Comparison of ENCODE assay signal across 8 cellular contexts in genomic region chr9:15485836-15486678, GRCh38. TPM values are rescaled to one million over a fixed set of nuclear protein-coding genes. Genes with fewer than 3 reads are reported as not detected.
A peak's percentile ranks its signal among the peaks of the same experiment; 100 is the strongest.
DNase-seq lines count a peak whose midpoint lies in the region; ATAC-seq and TF ChIP-seq lines count a peak whose summit lies in the region.

No MANE protein-coding gene starts in this region.

- H3K4me1 Mint-ChIP-seq in CD14-positive monocyte, result no peaks in the 10 kb centered on the region
- peaks cover 33% of the 10 kb centered on the region for H3K4me1 Mint-ChIP-seq in activated naive CD8-positive, alpha-beta T cell treated with anti-CD3 and anti-CD28 coated beads, Interleukin-2, amount 50 U/mL, for 24 hours

- DNase-seq in CD14-positive monocyte (ENCODE audit: low spot score) (no peak), left kidney (ENCODE audit: low read depth, low spot score) (peak; percentile 44), NCI-H146 (lab: John Stamatoyannopoulos, UW) (no peak), activated gamma-delta T cell (lab: John Stamatoyannopoulos, UW) (no peak)
- no peak for DNase-seq in activated naive CD8-positive, alpha-beta T cell treated with anti-CD3 and anti-CD28 coated beads, Interleukin-2, amount 50 U/mL, for 24 hours
- no peak for DNase-seq in effector CD8-positive, alpha-beta T cell (lab: John Stamatoyannopoulos, UW)

- intact Hi-C loops in CD14-positive monocyte (cut with micrococcal nuclease), result loop anchor here in 1 of 2 donors (10.0 kb wide), 1 partner anchor 129 kb away; no protein-coding TSS in a partner anchor

- peak overlapping the region in 2 of 7 donors; percentile 12 to 23 for H3K27ac Mint-ChIP-seq in CD14-positive monocyte
- H3K27ac Mint-ChIP-seq in activated naive CD8-positive, alpha-beta T cell treated with anti-CD3 and anti-CD28 coated beads, Interleukin-2, amount 50 U/mL, for 24 hours, result peak overlapping the region; percentile 74

- H3K27me3 Mint-ChIP-seq in CD14-positive monocyte (ENCODE audit: low read depth in 3 of 3), result no peaks in the 10 kb centered on the region
- no peaks in the 10 kb centered on the region for H3K27me3 Mint-ChIP-seq in activated naive CD8-positive, alpha-beta T cell treated with anti-CD3 and anti-CD28 coated beads, Interleukin-2, amount 50 U/mL, for 24 hours

- ATAC-seq in HG03354 (IDR thresholded peaks at IDR 0.05; ENCODE audit: poor library complexity, severe bottlenecking, unreplicated experiment) (peak; percentile 47), GM21528 (IDR thresholded peaks at IDR 0.05; ENCODE audit: low FRiP score, unreplicated experiment) (no peak)
- ATAC-seq in activated naive CD8-positive, alpha-beta T cell treated with anti-CD3 and anti-CD28 coated beads, Interleukin-2, amount 50 U/mL, for 24 hours, result no peak

- TF ChIP-seq CTCF in CD14-positive monocyte (IDR thresholded peaks at IDR 0.05), result peak; percentile 58

- no peak overlapping the region for H3K4me3 Mint-ChIP-seq in CD14-positive monocyte
- no peak overlapping the region for H3K4me3 Mint-ChIP-seq in activated naive CD8-positive, alpha-beta T cell treated with anti-CD3 and anti-CD28 coated beads, Interleukin-2, amount 50 U/mL, for 24 hours

- peaks cover 35 to 62% of the 10 kb centered on the region in 2 donors for H3K36me3 Mint-ChIP-seq in CD14-positive monocyte
- peaks cover 37% of the 10 kb centered on the region for H3K36me3 Mint-ChIP-seq in activated naive CD8-positive, alpha-beta T cell treated with anti-CD3 and anti-CD28 coated beads, Interleukin-2, amount 50 U/mL, for 24 hours (ENCODE audit: low read depth)

- no peaks in the 10 kb centered on the region for H3K9me3 Mint-ChIP-seq in CD14-positive monocyte
- H3K9me3 Mint-ChIP-seq in activated naive CD8-positive, alpha-beta T cell treated with anti-CD3 and anti-CD28 coated beads, Interleukin-2, amount 50 U/mL, for 24 hours, result no peaks in the 10 kb centered on the region

RNA-seq across cellular contexts. Expression of gene PSIP1, which starts 24.7 kb away (rescaled TPM):
- 10 to 100 TPM; 19.8 to 20.2 TPM for polyA plus RNA-seq in CD14-positive monocyte
